In the genomic region with DNA sequence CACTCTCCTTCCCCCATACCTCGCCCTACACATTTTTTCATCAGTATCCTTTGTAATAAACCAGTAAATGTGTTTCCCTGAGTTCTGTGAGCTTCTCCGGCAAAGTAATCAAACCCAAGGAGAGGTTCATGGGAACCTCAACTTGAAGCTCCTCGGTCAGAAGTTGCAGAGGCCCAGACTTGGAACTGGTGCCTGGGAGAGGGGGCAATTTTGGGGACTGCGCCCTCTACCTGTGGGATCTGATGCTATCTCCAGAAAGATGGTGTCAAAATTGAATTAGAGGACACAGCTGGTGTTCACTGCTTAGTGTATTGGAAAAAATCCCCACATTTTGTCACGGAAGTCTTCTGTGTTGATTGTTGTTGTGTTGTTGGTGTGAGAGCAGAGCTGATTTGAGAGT, we compare ENCODE assay signal across 26 cellular contexts.
A peak's percentile ranks its signal among the peaks of the same experiment; 100 is the strongest.
DNase-seq lines count a peak whose midpoint lies in the region; ATAC-seq and TF ChIP-seq lines count a peak whose summit lies in the region.
"Had no signal": no experiment of that assay in that cellular context is flagged by ENCODE, and none has a peak within 500 bp of the region (broad histone marks: within the 10 kb centered on the region; RNA-seq: fewer than 3 reads in every experiment).

No MANE protein-coding gene starts in this region.

- no peaks in the 10 kb centered on the region for H4K20me1 ChIP-seq in Loucy (ENCODE audit: insufficient read depth, low read length, poor library complexity, severe bottlenecking)

- H3K9me3 ChIP-seq in Loucy (ENCODE audit: insufficient read depth, low read depth, low read length): no peaks in the 10 kb centered on the region
- H3K9me3 ChIP-seq: A549; BLaER1 treated with 17β-estradiol and CSF1 and Interleukin-3, amounts not matched to agents 10 nM and 100 nM; right atrium auricular region; tibial artery had no signal

- no peak for ATAC-seq in activated CD4-positive, alpha-beta T cell treated with anti-CD3 and anti-CD28 coated beads for 36 hours
- no peak for ATAC-seq in activated naive CD8-positive, alpha-beta T cell treated with anti-CD3 and anti-CD28 coated beads, Interleukin-2, amount 50 U/mL, for 24 hours
- no peak for ATAC-seq in GM21576 (IDR thresholded peaks at IDR 0.05; ENCODE audit: unreplicated experiment)
- ATAC-seq in GM21447 (IDR thresholded peaks at IDR 0.05; ENCODE audit: unreplicated experiment): no peak
- ATAC-seq: A549, left colon had no signal

- H3K27ac Mint-ChIP-seq in activated CD4-positive, alpha-beta T cell treated with anti-CD3 and anti-CD28 coated beads for 36 hours: no peak overlapping the region
- H3K27ac Mint-ChIP-seq in chondrocyte (ENCODE audit: unreplicated experiment): peak overlapping the region; percentile 3
- no peak overlapping the region for H3K27ac Mint-ChIP-seq in activated naive CD8-positive, alpha-beta T cell treated with anti-CD3 and anti-CD28 coated beads, Interleukin-2, amount 50 U/mL, for 24 hours
- H3K27ac Mint-ChIP-seq: activated T-cell treated with anti-CD3 and anti-CD28 coated beads, Interleukin-2, amount 50 U/mL, for 24 hours; dendritic cell treated with granulocyte-macrophage colony-stimulating factor and Interleukin-4, amounts not matched to agents 40 ng/mL and 50 ng/mL, for 4 days; naive B cell; stimulated activated naive CD8-positive, alpha-beta T cell treated with anti-CD3 and anti-CD28 coated beads, Interleukin-15, Interleukin-2, amounts not matched to agents 100 ng/mL and 50 ng/mL, for 24 hours had no signal

- peak; percentile 6 for DNase-seq in activated CD4-positive, alpha-beta T cell treated with anti-CD3 and anti-CD28 coated beads for 36 hours
- no peak for DNase-seq in activated CD4-positive, alpha-beta T cell treated with anti-CD3 and anti-CD28 coated beads, Interleukin-2, amount 50 U/mL, for 4 hours
- DNase-seq in chondrocyte (ENCODE audit: low spot score): no peak
- DNase-seq in effector CD8-positive, alpha-beta T cell (lab: John Stamatoyannopoulos, UW): no peak
- no peak for DNase-seq in activated naive CD8-positive, alpha-beta T cell treated with anti-CD3 and anti-CD28 coated beads, Interleukin-2, amount 50 U/mL, for 24 hours
- DNase-seq: activated CD4-positive, CD25-positive, alpha-beta regulatory T cell treated with anti-CD3 and anti-CD28 coated beads, Interleukin-2, amount 50 U/mL, for 72 hours; activated naive CD4-positive, alpha-beta T cell; activated T-cell treated with anti-CD3 and anti-CD28 coated beads, Interleukin-2, amount 50 U/mL, for 24 hours; GM23248; head of caudate nucleus; left colon; naive B cell; NCI-H2171; NCI-H526 treated with DMSO at 0.1 percent for 48 hours; stimulated activated CD4-positive, alpha-beta T cell treated with anti-CD3 and anti-CD28 coated beads, Interleukin-4, amount 100 ng/mL, for 24 hours; tibial artery had no signal

- H3K27me3 ChIP-seq in Loucy (ENCODE audit: insufficient read depth, low read length, poor library complexity, severe bottlenecking): no peaks in the 10 kb centered on the region
- H3K27me3 ChIP-seq: cardiac muscle cell, right atrium auricular region, tibial artery had no signal

- H3K4me1 Mint-ChIP-seq in activated CD4-positive, alpha-beta T cell treated with anti-CD3 and anti-CD28 coated beads for 36 hours: peaks cover 8% of the 10 kb centered on the region
- H3K4me1 Mint-ChIP-seq in chondrocyte (ENCODE audit: low read depth): peaks cover 15% of the 10 kb centered on the region
- peaks cover 2% of the 10 kb centered on the region for H3K4me1 Mint-ChIP-seq in activated naive CD8-positive, alpha-beta T cell treated with anti-CD3 and anti-CD28 coated beads, Interleukin-2, amount 50 U/mL, for 24 hours

- no peak overlapping the region for H3K9ac ChIP-seq in Loucy (ENCODE audit: low read depth, low read length, poor library complexity, severe bottlenecking)
- H3K9ac ChIP-seq: BLaER1 treated with 17β-estradiol and CSF1 and Interleukin-3, amounts not matched to agents 10 nM and 100 nM; GM23248 had no signal

- no peaks in the 10 kb centered on the region for H3K9me2 ChIP-seq in Loucy (replicated peaks; ENCODE audit: low read depth, low read length)

- no peaks in the 10 kb centered on the region for H3K27me3 Mint-ChIP-seq in activated CD4-positive, alpha-beta T cell treated with anti-CD3 and anti-CD28 coated beads for 36 hours
- H3K27me3 Mint-ChIP-seq in chondrocyte (ENCODE audit: low read depth): no peaks in the 10 kb centered on the region
- no peaks in the 10 kb centered on the region for H3K27me3 Mint-ChIP-seq in activated naive CD8-positive, alpha-beta T cell treated with anti-CD3 and anti-CD28 coated beads, Interleukin-2, amount 50 U/mL, for 24 hours
- H3K27me3 Mint-ChIP-seq: dendritic cell treated with granulocyte-macrophage colony-stimulating factor and Interleukin-4, amounts not matched to agents 40 ng/mL and 50 ng/mL, for 4 days; IgD-negative memory B cell; naive B cell; stimulated activated naive CD8-positive, alpha-beta T cell treated with anti-CD3 and anti-CD28 coated beads, Interleukin-15, Interleukin-2, amounts not matched to agents 100 ng/mL and 50 ng/mL, for 24 hours had no signal

- H3K4me3 ChIP-seq in Loucy (ENCODE audit: low read length, poor library complexity, severe bottlenecking): no peak overlapping the region
- H3K4me3 ChIP-seq: A549; BLaER1 treated with 17β-estradiol and CSF1 and Interleukin-3, amounts not matched to agents 10 nM and 100 nM; cardiac muscle cell; GM23248; right atrium auricular region; tibial artery had no signal

- TF ChIP-seq CTCF in Loucy (conservative IDR thresholded peaks at IDR 0.05; ENCODE audit: low read length): peak; percentile 38
- peak; percentile 31 for TF ChIP-seq CTCF in chondrocyte (IDR thresholded peaks at IDR 0.05)

- POLR2A ChIA-PET in activated CD4-positive, alpha-beta T cell treated with anti-CD3 and anti-CD28 coated beads for 36 hours (lab: Charles Lee): no interaction called here

- H3K9me3 Mint-ChIP-seq in activated CD4-positive, alpha-beta T cell treated with anti-CD3 and anti-CD28 coated beads for 36 hours (ENCODE audit: low read depth): no peaks in the 10 kb centered on the region
- peaks cover 3% of the 10 kb centered on the region for H3K9me3 Mint-ChIP-seq in chondrocyte (ENCODE audit: low read depth)
- H3K9me3 Mint-ChIP-seq in activated naive CD8-positive, alpha-beta T cell treated with anti-CD3 and anti-CD28 coated beads, Interleukin-2, amount 50 U/mL, for 24 hours: no peaks in the 10 kb centered on the region
- H3K9me3 Mint-ChIP-seq: activated T-cell treated with anti-CD3 and anti-CD28 coated beads, Interleukin-2, amount 50 U/mL, for 24 hours; dendritic cell treated with granulocyte-macrophage colony-stimulating factor and Interleukin-4, amounts not matched to agents 40 ng/mL and 50 ng/mL, for 4 days; IgD-negative memory B cell; stimulated activated naive CD8-positive, alpha-beta T cell treated with anti-CD3 and anti-CD28 coated beads, Interleukin-15, Interleukin-2, amounts not matched to agents 100 ng/mL and 50 ng/mL, for 24 hours had no signal

- intact Hi-C loops in activated CD4-positive, alpha-beta T cell treated with anti-CD3 and anti-CD28 coated beads for 36 hours (cut with DNase I, micrococcal nuclease): no loop called here

- H2AFZ ChIP-seq in Loucy (ENCODE audit: low read length): no peak overlapping the region
- H2AFZ ChIP-seq: GM23248 had no signal

- H3F3A ChIP-seq in Loucy (ENCODE audit: low read depth): no peaks in the 10 kb centered on the region

- no peaks in the 10 kb centered on the region for H3K36me3 Mint-ChIP-seq in activated CD4-positive, alpha-beta T cell treated with anti-CD3 and anti-CD28 coated beads for 36 hours (ENCODE audit: low read depth)
- H3K36me3 Mint-ChIP-seq in chondrocyte (ENCODE audit: low read depth): no peaks in the 10 kb centered on the region
- peaks cover 3% of the 10 kb centered on the region for H3K36me3 Mint-ChIP-seq in activated naive CD8-positive, alpha-beta T cell treated with anti-CD3 and anti-CD28 coated beads, Interleukin-2, amount 50 U/mL, for 24 hours (ENCODE audit: low read depth)
- H3K36me3 Mint-ChIP-seq: IgD-negative memory B cell, naive B cell had no signal

- CTCF ChIA-PET in activated CD4-positive, alpha-beta T cell treated with anti-CD3 and anti-CD28 coated beads for 36 hours (lab: Charles Lee): no interaction called here

- H3K79me2 ChIP-seq in Loucy (ENCODE audit: insufficient read depth, low read length): 0 out of 2 replicates have a peak, but pooled peaks cover 6% of the 10 kb centered on the region

- no peaks in the 10 kb centered on the region for H3K4me1 ChIP-seq in Loucy (ENCODE audit: insufficient read depth, low read length, poor library complexity, severe bottlenecking)
- H3K4me1 ChIP-seq: A549; BLaER1 treated with 17β-estradiol and CSF1 and Interleukin-3, amounts not matched to agents 10 nM and 100 nM; right atrium auricular region; tibial artery had no signal

- no peaks in the 10 kb centered on the region for H3K36me3 ChIP-seq in Loucy (ENCODE audit: insufficient read depth, low read length)
- H3K36me3 ChIP-seq: cardiac muscle cell, right atrium auricular region, tibial artery had no signal

- H3K4me3 Mint-ChIP-seq in activated CD4-positive, alpha-beta T cell treated with anti-CD3 and anti-CD28 coated beads for 36 hours: no peak overlapping the region
- no peak overlapping the region for H3K4me3 Mint-ChIP-seq in chondrocyte (ENCODE audit: unreplicated experiment)
- no peak overlapping the region for H3K4me3 Mint-ChIP-seq in activated naive CD8-positive, alpha-beta T cell treated with anti-CD3 and anti-CD28 coated beads, Interleukin-2, amount 50 U/mL, for 24 hours
- H3K4me3 Mint-ChIP-seq: activated T-cell treated with anti-CD3 and anti-CD28 coated beads, Interleukin-2, amount 50 U/mL, for 24 hours; dendritic cell treated with granulocyte-macrophage colony-stimulating factor and Interleukin-4, amounts not matched to agents 40 ng/mL and 50 ng/mL, for 4 days; IgD-negative memory B cell; naive B cell; stimulated activated naive CD8-positive, alpha-beta T cell treated with anti-CD3 and anti-CD28 coated beads, Interleukin-15, Interleukin-2, amounts not matched to agents 100 ng/mL and 50 ng/mL, for 24 hours had no signal

- no peak overlapping the region for H3K4me2 ChIP-seq in Loucy (ENCODE audit: low read depth, low read length, poor library complexity, severe bottlenecking)
- H3K4me2 ChIP-seq: A549; BLaER1 treated with 17β-estradiol and CSF1 and Interleukin-3, amounts not matched to agents 10 nM and 100 nM had no signal
